Comparison of ENCODE assay signal across 30 cellular contexts in genomic region chr4:4603592-4603991, GRCh38.
"Had no signal": no experiment of that assay in that cellular context is flagged by ENCODE, and none has a peak within 500 bp of the region (broad histone marks: within the 10 kb centered on the region; RNA-seq: fewer than 3 reads in every experiment).

No MANE protein-coding gene starts in this region.

- H3K27me3 Mint-ChIP-seq: naive thymus-derived CD4-positive, alpha-beta T cell; natural killer cell treated with Interleukin-12 subunit alpha and Interleukin-12 subunit beta and Interleukin-15 and Interleukin-18, amount 100 ng/mL, for 72 hours; stimulated activated memory B cell treated with anti-CD40 and anti-IgM and Interleukin-4, amounts not matched to agents 10 μg/mL and 1 μg/mL and 100 μg/mL, for 72 hours; stimulated activated naive CD8-positive, alpha-beta T cell treated with anti-CD3 and anti-CD28 coated beads, Interleukin-15, amount 100 ng/mL, for 72 hours had no signal

- H3K27me3 ChIP-seq: heart right ventricle, hepatocyte, left lung, right atrium auricular region, right lobe of liver, thyroid gland, transverse colon, upper lobe of left lung, vagina had no signal

- H3K36me3 ChIP-seq: heart right ventricle, left lung, lower lobe of right lung, right atrium auricular region, right lobe of liver, thyroid gland, transverse colon, upper lobe of left lung, vagina had no signal

- H3K4me3 Mint-ChIP-seq: naive thymus-derived CD4-positive, alpha-beta T cell; natural killer cell treated with Interleukin-12 subunit alpha and Interleukin-12 subunit beta and Interleukin-15 and Interleukin-18, amount 100 ng/mL, for 72 hours; neural crest cell; stimulated activated memory B cell treated with anti-CD40 and anti-IgM and Interleukin-4, amounts not matched to agents 10 μg/mL and 1 μg/mL and 100 μg/mL, for 72 hours; stimulated activated naive CD8-positive, alpha-beta T cell treated with anti-CD3 and anti-CD28 coated beads, Interleukin-15, amount 100 ng/mL, for 72 hours had no signal

- H3K36me3 Mint-ChIP-seq: natural killer cell treated with Interleukin-12 subunit alpha and Interleukin-12 subunit beta and Interleukin-15 and Interleukin-18, amount 100 ng/mL, for 72 hours had no signal

- H3K9me3 ChIP-seq: left lung, lower lobe of right lung, mucosa of descending colon, psoas muscle, right atrium auricular region, right lobe of liver, thyroid gland, transverse colon, upper lobe of left lung, vagina had no signal

- H3K4me1 Mint-ChIP-seq: stimulated activated memory B cell treated with anti-CD40 and anti-IgM and Interleukin-4, amounts not matched to agents 10 μg/mL and 1 μg/mL and 100 μg/mL, for 72 hours; stimulated activated naive CD8-positive, alpha-beta T cell treated with anti-CD3 and anti-CD28 coated beads, Interleukin-15, amount 100 ng/mL, for 72 hours had no signal

- DNase-seq: heart right ventricle; kidney glomerular epithelial cell; left cardiac atrium; left lung; lower lobe of right lung; mammary epithelial cell; mesenchymal stem cell; midbrain; mucosa of descending colon; naive thymus-derived CD4-positive, alpha-beta T cell; psoas muscle; right lobe of liver; stimulated activated CD4-positive, alpha-beta T cell treated with anti-CD3 and anti-CD28 coated beads, Interleukin-1b, Interleukin-23, amount 100 ng/mL, for 48 hours; stimulated activated CD4-positive, alpha-beta T cell treated with anti-CD3 and anti-CD28 coated beads, Interleukin-2, amount 100 ng/mL, for 48 hours; stimulated activated CD4-positive, alpha-beta T cell treated with anti-CD3 and anti-CD28 coated beads, Interleukin-4, amount 100 ng/mL, for 4 hours; stimulated activated CD8-positive, alpha-beta memory T cell treated with anti-CD3 and anti-CD28 coated beads, Interleukin-4, amount 100 ng/mL, for 48 hours; stimulated activated naive CD4-positive, alpha-beta T cell treated with Interleukin-2 at 50 U/mL for 16 hours; stimulated activated naive CD8-positive, alpha-beta T cell treated with anti-CD3 and anti-CD28 coated beads, Interleukin-15, amount 100 ng/mL, for 72 hours; substantia nigra; thyroid gland; transverse colon; upper lobe of left lung had no signal

- H3K4me3 ChIP-seq: heart right ventricle, hepatocyte, left lung, lower lobe of right lung, mucosa of descending colon, psoas muscle, right atrium auricular region, right lobe of liver, smooth muscle cell, thyroid gland, transverse colon, upper lobe of left lung, vagina had no signal

- ATAC-seq: heart right ventricle; left lung; lower lobe of right lung; mucosa of descending colon; naive thymus-derived CD4-positive, alpha-beta T cell; natural killer cell treated with Interleukin-12 subunit alpha and Interleukin-12 subunit beta and Interleukin-15 and Interleukin-18, amount 100 ng/mL, for 72 hours; psoas muscle; stimulated activated memory B cell treated with anti-CD40 and anti-IgM and Interleukin-4, amounts not matched to agents 10 μg/mL and 1 μg/mL and 100 μg/mL, for 72 hours; stimulated activated naive CD8-positive, alpha-beta T cell treated with anti-CD3 and anti-CD28 coated beads, Interleukin-15, amount 100 ng/mL, for 72 hours had no signal

- H3K9me3 Mint-ChIP-seq: natural killer cell treated with Interleukin-12 subunit alpha and Interleukin-12 subunit beta and Interleukin-15 and Interleukin-18, amount 100 ng/mL, for 72 hours; neural crest cell; stimulated activated memory B cell treated with anti-CD40 and anti-IgM and Interleukin-4, amounts not matched to agents 10 μg/mL and 1 μg/mL and 100 μg/mL, for 72 hours; stimulated activated naive CD8-positive, alpha-beta T cell treated with anti-CD3 and anti-CD28 coated beads, Interleukin-15, amount 100 ng/mL, for 72 hours had no signal

- H3K4me1 ChIP-seq: left lung, lower lobe of right lung, parathyroid adenoma, psoas muscle, right lobe of liver, thyroid gland, transverse colon, upper lobe of left lung, vagina had no signal

- H3K27ac Mint-ChIP-seq: naive thymus-derived CD4-positive, alpha-beta T cell; natural killer cell treated with Interleukin-12 subunit alpha and Interleukin-12 subunit beta and Interleukin-15 and Interleukin-18, amount 100 ng/mL, for 72 hours; stimulated activated memory B cell treated with anti-CD40 and anti-IgM and Interleukin-4, amounts not matched to agents 10 μg/mL and 1 μg/mL and 100 μg/mL, for 72 hours; stimulated activated naive CD8-positive, alpha-beta T cell treated with anti-CD3 and anti-CD28 coated beads, Interleukin-15, amount 100 ng/mL, for 72 hours had no signal
